Comparison of ENCODE assay signal across 8 cellular contexts in genomic region chr6:27893836-27894807, GRCh38. TPM values are rescaled to one million over a fixed set of nuclear protein-coding genes. Genes with fewer than 3 reads are reported as not detected.
DNase-seq lines count a peak whose midpoint lies in the region; ATAC-seq and TF ChIP-seq lines count a peak whose summit lies in the region.

No MANE protein-coding gene starts in this region.

- TF ChIP-seq CTCF in Calu3 (IDR thresholded peaks at IDR 0.05; ENCODE audit: unreplicated experiment), result no peak

- no peak overlapping the region for H3K27ac Mint-ChIP-seq in Calu3 (ENCODE audit: unreplicated experiment)

- ATAC-seq in GM21723 (IDR thresholded peaks at IDR 0.05; ENCODE audit: unreplicated experiment), result no peak

- H3K27me3 Mint-ChIP-seq in Calu3 (ENCODE audit: unreplicated experiment), result no peaks in the 10 kb centered on the region

- DNase-seq in Calu3 (peak; percentile 88), KBM-7 (peak; percentile 93), OCI-M1 (lab: John Stamatoyannopoulos, UW) (peak; percentile 98), activated T-helper 1 cell treated with Interleukin-2 at 50 U/mL for 16 hours (ENCODE audit: low read depth) (peak; percentile 49), fibroblast of gingiva (ENCODE audit: low read depth) (peak; percentile 92), myocyte (ENCODE audit: low read depth) (peak; percentile 98)
- DNase-seq in stimulated activated naive CD4-positive, alpha-beta T cell (lab: John Stamatoyannopoulos, UW), result peak; percentile 56 to 78 (median 68)

- in situ Hi-C loops in KBM-7 (cut with MboI; ENCODE audit: low pct_unique_long_range_greater_than_20kb, low sequenced_read_pairs), result no loop called here

- H3K4me3 Mint-ChIP-seq in Calu3 (ENCODE audit: low read depth, unreplicated experiment), result no peak overlapping the region

- CTCF ChIA-PET in Calu3 (lab: Charles Lee), result interaction anchor here (0.7 to 3.0 kb wide), 28 partner anchors 16 to 767 kb away, joined by 3 to 28 read pairs (median 5); a partner anchor contains a TSS

- intact Hi-C loops in Calu3 (cut with micrococcal nuclease; ENCODE audit: unreplicated experiment), result loop anchor here (1.0 to 10.0 kb wide), 6 partner anchors 28 to 1677 kb away; a partner anchor contains a TSS

- peaks cover 27% of the 10 kb centered on the region for H3K4me1 Mint-ChIP-seq in Calu3 (ENCODE audit: low read depth, unreplicated experiment)

- H3K36me3 Mint-ChIP-seq in Calu3 (ENCODE audit: insufficient read depth, unreplicated experiment), result no peaks in the 10 kb centered on the region

- no TSS peak for BruUV-seq in Calu3 (replicated peaks; lab: Mats Ljungman, UMichigan)

- no peaks in the 10 kb centered on the region for H3K9me3 Mint-ChIP-seq in Calu3 (ENCODE audit: low read depth, unreplicated experiment)

RNA-seq across cellular contexts. Expression of gene OR2B2, which starts 18.1 kb away (rescaled TPM):
- total RNA-seq in Calu3 (2022), result not detected in 2 replicates
- not detected in 2 replicates for total RNA-seq in myocyte
- not detected for polyA plus RNA-seq in myocyte (2012)
